ENCODE assay signal across 20 cellular contexts in genomic region chr20:4455301-4455701, GRCh38.
DNase-seq lines count a peak whose midpoint lies in the region; ATAC-seq, FAIRE-seq and TF ChIP-seq lines count a peak whose summit lies in the region.
"Had no signal": no experiment of that assay in that cellular context is flagged by ENCODE, and none has a peak within 500 bp of the region (broad histone marks: within the 10 kb centered on the region; RNA-seq: fewer than 3 reads in every experiment).

No MANE protein-coding gene starts in this region.

- H3K4me3 Mint-ChIP-seq in CD14-positive monocyte, result no peak overlapping the region
- H3K4me3 Mint-ChIP-seq: CD4-positive, alpha-beta T cell had no signal

- WGBS in A549 (ENCODE audit: missing lambda C conversion rate), result 65% methylated on average over 1 of the region's 1 CpG

- peaks cover 3% of the 10 kb centered on the region in 3 donors for H3K27me3 Mint-ChIP-seq in CD14-positive monocyte (ENCODE audit: low read depth in 3 of 3)

- no peaks in the 10 kb centered on the region for H3K36me3 ChIP-seq in bronchial epithelial cell (ENCODE audit: control insufficient read depth, insufficient read depth, low read length)
- H3K36me3 ChIP-seq in keratinocyte (ENCODE audit: control insufficient read depth in 2 of 2, extremely low read depth in 1 of 2, insufficient read depth in 2 of 2, low read length in 2 of 2), result no peaks in the 10 kb centered on the region
- H3K36me3 ChIP-seq: BE2C had no signal

- peaks cover 3% of the 10 kb centered on the region for H3K4me1 Mint-ChIP-seq in CD14-positive monocyte

- H3K4me2 ChIP-seq in A549 (no peak overlapping the region), keratinocyte (ENCODE audit: control insufficient read depth, extremely low read depth, insufficient read depth, low read depth, low read length) (peak overlapping the region; percentile 43)

- CTCF ChIA-PET in A549 (lab: Yijun Ruan, JAX), result interaction anchor here (0.5 to 0.6 kb wide), 2 partner anchors 265 to 1498 kb away, joined by 3 read pairs; no protein-coding TSS in a partner anchor

- TF ChIP-seq CTCF in A549 (IDR thresholded peaks at IDR 0.05), result no peak
- no peak for TF ChIP-seq CTCF in bronchial epithelial cell (IDR thresholded peaks at IDR 0.05; ENCODE audit: insufficient read depth, low read length, severe bottlenecking)
- no peak for TF ChIP-seq CTCF in keratinocyte (optimal IDR thresholded peaks at IDR 0.05 in 1 of 3, IDR thresholded peaks at IDR 0.05 in 1 of 3, conservative IDR thresholded peaks at IDR 0.05 in 1 of 3; ENCODE audit: extremely low read depth in 1 of 3, insufficient read depth in 2 of 3, low read length in 3 of 3)
- TF ChIP-seq CTCF in CD14-positive monocyte (IDR thresholded peaks at IDR 0.05), result no peak

- H3K27ac Mint-ChIP-seq in CD14-positive monocyte, result no peak overlapping the region
- H3K27ac Mint-ChIP-seq: CD4-positive, alpha-beta T cell had no signal

- dilution Hi-C loops in keratinocyte (cut with MboI; ENCODE audit: extremely low pct_ligation_motif_present, low sequenced_read_pairs), result no loop called here

- H3K4me3 ChIP-seq in A549 (no peak overlapping the region), bronchial epithelial cell (ENCODE audit: low read depth, low read length) (no peak overlapping the region), keratinocyte (ENCODE audit: control insufficient read depth in 2 of 3, extremely low read depth in 1 of 3, insufficient read depth in 2 of 3, low read depth in 1 of 3, low read length in 3 of 3) (no peak overlapping the region)
- H3K4me3 ChIP-seq: GM12878 had no signal

- H4K20me1 ChIP-seq in keratinocyte (ENCODE audit: control insufficient read depth, extremely low read depth, insufficient read depth, low read length), result no peaks in the 10 kb centered on the region

- peaks cover 13% of the 10 kb centered on the region for H3K4me1 ChIP-seq in A549
- H3K4me1 ChIP-seq in keratinocyte (ENCODE audit: control insufficient read depth, extremely low read depth, insufficient read depth, low read length), result peaks cover 36% of the 10 kb centered on the region
- H3K4me1 ChIP-seq: BE2C had no signal

- no peak overlapping the region for H2AFZ ChIP-seq in keratinocyte (ENCODE audit: control insufficient read depth, low read length)

- no peaks in the 10 kb centered on the region for H3K79me2 ChIP-seq in keratinocyte (ENCODE audit: control insufficient read depth, insufficient read depth, low read length)

- H3K9me1 ChIP-seq in keratinocyte (ENCODE audit: control insufficient read depth, extremely low read depth, insufficient read depth, low read length), result no peaks in the 10 kb centered on the region

- H3K9ac ChIP-seq in keratinocyte (ENCODE audit: control insufficient read depth, extremely low read depth, insufficient read depth, low read length), result no peak overlapping the region

- DNase-seq in A549 (ENCODE audit: low read depth in 1 of 2, low spot score in 1 of 2) (no peak), HT-29 (ENCODE audit: low spot score) (peak; percentile 28), bronchial epithelial cell (ENCODE audit: low read depth) (peak; percentile 76), keratinocyte (ENCODE audit: low read depth, low spot score) (no peak), NCI-H1048 (lab: John Stamatoyannopoulos, UW) (no peak), CD14-positive monocyte (ENCODE audit: low spot score) (no peak), GM19238 (ENCODE audit: insufficient read length, low spot score) (no peak)
- DNase-seq: BE2C; CD4-positive, alpha-beta T cell; DMS153; H7; IMR-90; MM.1S; NCI-H1105; NCI-H748 treated with DMSO at 0.1 percent for 48 hours; NK-92 treated with Interleukin-12 subunit alpha and Interleukin-12 subunit beta, amount 100 ng/mL, for 24 hours; SIG-M5 had no signal

- peak; percentile 46 for FAIRE-seq in A549 (lab: Jason Lieb, UNC)
- no peak for FAIRE-seq in bronchial epithelial cell (lab: Jason Lieb, UNC)
- FAIRE-seq in keratinocyte (lab: Jason Lieb, UNC), result peak; percentile 85
- FAIRE-seq: HTR-8/SVneo had no signal

- no peak for TF ChIP-seq POLR2A in A549 (IDR thresholded peaks at IDR 0.05; ENCODE audit: low read length)

- ATAC-seq in A549 (no peak), GM19463 (IDR thresholded peaks at IDR 0.05; ENCODE audit: unreplicated experiment) (no peak)
- ATAC-seq: GM12878 had no signal

- POLR2A ChIA-PET in A549 (lab: Yijun Ruan, JAX), result no interaction called here

- TF ChIP-seq EP300 in A549 (IDR thresholded peaks at IDR 0.05), result no peak

- H3K9me3 ChIP-seq in A549 (no peaks in the 10 kb centered on the region), keratinocyte (ENCODE audit: control insufficient read depth, low read depth, low read length) (no peaks in the 10 kb centered on the region)
- H3K9me3 ChIP-seq: BE2C had no signal

- no peak for TF ChIP-seq RAD21 in A549 (conservative IDR thresholded peaks at IDR 0.05 in 1 of 2, IDR thresholded peaks at IDR 0.05 in 1 of 2)

- no peak overlapping the region for H3K27ac ChIP-seq in A549
- H3K27ac ChIP-seq in keratinocyte (ENCODE audit: control insufficient read depth, insufficient read depth, low read length), result no peak overlapping the region

- H3K27me3 ChIP-seq in bronchial epithelial cell (ENCODE audit: control insufficient read depth, insufficient read depth, low read length) (no peaks in the 10 kb centered on the region), keratinocyte (ENCODE audit: control insufficient read depth, extremely low read depth, insufficient read depth, low read length) (no peaks in the 10 kb centered on the region)
- H3K27me3 ChIP-seq: BE2C had no signal

- H3K9me3 Mint-ChIP-seq in CD14-positive monocyte, result peaks cover 0 to 11% (median 4%) of the 10 kb centered on the region in 7 donors
- H3K9me3 Mint-ChIP-seq: CD4-positive, alpha-beta T cell had no signal

- H3K36me3 Mint-ChIP-seq in CD14-positive monocyte, result no peaks in the 10 kb centered on the region

- intact Hi-C loops in CD14-positive monocyte (cut with micrococcal nuclease), result no loop called here

TF ChIP-seq in A549, 52 proteins besides CTCF, POLR2A, EP300 and RAD21:
- TF ChIP-seq SREBF2 (IDR thresholded peaks at IDR 0.05), result no peak
- TF ChIP-seq MYC (IDR thresholded peaks at IDR 0.05; ENCODE audit: borderline replicate concordance, low read length), result no peak
- TF ChIP-seq HEYL (CRISPR knock-in tag; IDR thresholded peaks at IDR 0.05), result no peak
- no peak for TF ChIP-seq E2F6 (IDR thresholded peaks at IDR 0.05; ENCODE audit: borderline replicate concordance, low read depth)
- TF ChIP-seq HOXB5 (CRISPR knock-in tag; IDR thresholded peaks at IDR 0.05), result no peak
- TF ChIP-seq NPAS2 (CRISPR knock-in tag; IDR thresholded peaks at IDR 0.05; ENCODE audit: borderline replicate concordance), result no peak

Comparison
In these comparisons a context has a peak if more than half of its experiments do, and no peak if none do; other contexts are left out.
1. DNase-seq: peak in HT-29 (single experiment) and bronchial epithelial cell (single experiment); none in A549 (0 of 2), keratinocyte (single experiment), NCI-H1048 (single experiment), CD14-positive monocyte (single experiment) and GM19238 (single experiment).